In genomic region chr1:226978350-226979114, GRCh38 we compare ENCODE assay signal across 18 cellular contexts. TPM values are rescaled to one million over a fixed set of nuclear protein-coding genes. Genes with fewer than 3 reads are reported as not detected.
DNase-seq lines count a peak whose midpoint lies in the region; ATAC-seq and TF ChIP-seq lines count a peak whose summit lies in the region.
"Had no signal": no experiment of that assay in that cellular context is flagged by ENCODE, and none has a peak within 500 bp of the region (broad histone marks: within the 10 kb centered on the region; RNA-seq: fewer than 3 reads in every experiment).

No MANE protein-coding gene starts in this region.

- H3K4me1 Mint-ChIP-seq in stimulated activated naive CD8-positive, alpha-beta T cell treated with anti-CD3 and anti-CD28 coated beads, Interleukin-15, amount 100 ng/mL, for 72 hours: no peaks in the 10 kb centered on the region
- H3K4me1 Mint-ChIP-seq: B cell; CD4-positive, CD25-positive, alpha-beta regulatory T cell; IgD-negative memory B cell had no signal

- H3K4me3 ChIP-seq in dorsolateral prefrontal cortex (no peak overlapping the region), sigmoid colon (no peak overlapping the region), gastroesophageal sphincter (no peak overlapping the region)

- peak overlapping the region in 38 of 59 donors; percentile 44 to 91 (median 80) for H3K27ac ChIP-seq in dorsolateral prefrontal cortex
- H3K27ac ChIP-seq in sigmoid colon: no peak overlapping the region
- no peak overlapping the region for H3K27ac ChIP-seq in gastroesophageal sphincter

- H3K27me3 Mint-ChIP-seq in stimulated activated naive CD8-positive, alpha-beta T cell treated with anti-CD3 and anti-CD28 coated beads, Interleukin-15, amount 100 ng/mL, for 72 hours: no peaks in the 10 kb centered on the region
- H3K27me3 Mint-ChIP-seq: B cell; CD4-positive, CD25-positive, alpha-beta regulatory T cell; IgD-negative memory B cell had no signal

- no peak for TF ChIP-seq CTCF in dorsolateral prefrontal cortex (IDR thresholded peaks at IDR 0.05 in 54 of 56, conservative IDR thresholded peaks at IDR 0.05 in 2 of 56; ENCODE audit: low read depth in 1 of 56, partially characterized antibody in 56 of 56)
- no peak for TF ChIP-seq CTCF in sigmoid colon (IDR thresholded peaks at IDR 0.05)
- TF ChIP-seq CTCF in gastroesophageal sphincter (IDR thresholded peaks at IDR 0.05): no peak

- no peaks in the 10 kb centered on the region for H3K9me3 Mint-ChIP-seq in stimulated activated naive CD8-positive, alpha-beta T cell treated with anti-CD3 and anti-CD28 coated beads, Interleukin-15, amount 100 ng/mL, for 72 hours
- H3K9me3 Mint-ChIP-seq: IgD-negative memory B cell had no signal

- H3K27me3 ChIP-seq in dorsolateral prefrontal cortex: no peaks in the 10 kb centered on the region
- H3K27me3 ChIP-seq in sigmoid colon: no peaks in the 10 kb centered on the region
- no peaks in the 10 kb centered on the region for H3K27me3 ChIP-seq in gastroesophageal sphincter

- H3K36me3 ChIP-seq in sigmoid colon: peaks cover 19 to 63% (median 34%) of the 10 kb centered on the region in 4 donors
- peaks cover 0 to 71% of the 10 kb centered on the region in 2 donors for H3K36me3 ChIP-seq in gastroesophageal sphincter

- no peak overlapping the region for H3K4me3 Mint-ChIP-seq in stimulated activated naive CD8-positive, alpha-beta T cell treated with anti-CD3 and anti-CD28 coated beads, Interleukin-15, amount 100 ng/mL, for 72 hours
- H3K4me3 Mint-ChIP-seq: B cell; CD4-positive, CD25-positive, alpha-beta regulatory T cell; IgD-negative memory B cell had no signal

- peak overlapping the region in 1 of 2 donors; percentile 15 for H3K27ac Mint-ChIP-seq in stimulated activated naive CD8-positive, alpha-beta T cell treated with anti-CD3 and anti-CD28 coated beads, Interleukin-15, amount 100 ng/mL, for 72 hours
- H3K27ac Mint-ChIP-seq: B cell; CD4-positive, CD25-positive, alpha-beta regulatory T cell; IgD-negative memory B cell had no signal

- H3K9me3 ChIP-seq in sigmoid colon (no peaks in the 10 kb centered on the region), gastroesophageal sphincter (no peaks in the 10 kb centered on the region)
- H3K9me3 ChIP-seq: Caco-2 had no signal

- WGBS in sigmoid colon, 2 donors: 86 to 88% methylated on average over 7 to 12 of the region's 12 CpGs
- 92 to 96% methylated on average over 4 to 9 of the region's 12 CpGs for WGBS in gastroesophageal sphincter (ENCODE audit: low coverage in 1 of 2), 2 donors

- TF ChIP-seq POLR2A in sigmoid colon (IDR thresholded peaks at IDR 0.05) (no peak), gastroesophageal sphincter (IDR thresholded peaks at IDR 0.05) (no peak)

- H3K4me1 ChIP-seq in sigmoid colon (peaks cover 0 to 27% (median 24%) of the 10 kb centered on the region in 4 donors), gastroesophageal sphincter (peaks cover 0 to 47% (median 21%) of the 10 kb centered on the region in 3 donors)

- intact Hi-C loops in dorsolateral prefrontal cortex (cut with DNase I): loop anchor here in 1 of 2 donors (5.0 to 10.0 kb wide), 2 partner anchors 36 to 336 kb away; partner anchors contain the start of genes CDC42BPA and COQ8A
- intact Hi-C loops in sigmoid colon (cut with DNase I): loop anchor here (10.0 kb wide), 2 partner anchors 336 to 344 kb away; partner anchors contain the start of gene CDC42BPA

- no peak for DNase-seq in stimulated activated naive CD8-positive, alpha-beta T cell treated with anti-CD3 and anti-CD28 coated beads, Interleukin-15, amount 100 ng/mL, for 72 hours
- no peak for DNase-seq in stimulated activated naive CD8-positive, alpha-beta T cell treated with anti-CD3 and anti-CD28 coated beads, Interleukin-15, Interleukin-2, amounts not matched to agents 100 U/mL and 50 U/mL, for 24 hours
- no peak for DNase-seq in dorsolateral prefrontal cortex
- DNase-seq in sigmoid colon: peak; percentile 51
- DNase-seq: Caco-2; CD4-positive, CD25-positive, alpha-beta regulatory T cell; Kasumi-1; MM.1S; NCI-H1092 treated with DMSO at 0.1 percent for 48 hours; NCI-H2081 treated with DMSO at 0.1 percent for 48 hours; NCI-H510A; NCI-H774; RPMI8226 had no signal

- TF ChIP-seq EP300 in sigmoid colon (IDR thresholded peaks at IDR 0.05) (no peak), gastroesophageal sphincter (IDR thresholded peaks at IDR 0.05) (no peak)

- ATAC-seq in stimulated activated naive CD8-positive, alpha-beta T cell treated with anti-CD3 and anti-CD28 coated beads, Interleukin-15, amount 100 ng/mL, for 72 hours: peak; percentile 23
- no peak for ATAC-seq in stimulated activated naive CD8-positive, alpha-beta T cell treated with anti-CD3 and anti-CD28 coated beads, Interleukin-15, Interleukin-2, amounts not matched to agents 100 U/mL and 50 U/mL, for 24 hours
- no peak for ATAC-seq in gastroesophageal sphincter
- ATAC-seq in HG03342 (IDR thresholded peaks at IDR 0.05; ENCODE audit: unreplicated experiment): no peak
- no peak for ATAC-seq in HG02870 (IDR thresholded peaks at IDR 0.05; ENCODE audit: unreplicated experiment)

RNA-seq across cellular contexts. Expression of gene COQ8A, which starts 38.4 kb away (rescaled TPM):
- total RNA-seq in dorsolateral prefrontal cortex (10 to 100 TPM; 27.2 to 59.8 (median 44.7) TPM), sigmoid colon (100 to 1,000 TPM in 2 of 4 donors, 10 to 100 TPM in 2; 57.8 to 129 (median 91.6) TPM), gastroesophageal sphincter (10 to 100 TPM; 53.2 to 94.0 (median 80.8) TPM)
- polyA plus RNA-seq in sigmoid colon: 10 to 100 TPM; 20.3 to 60.2 (median 20.4) TPM

Comparison
In these comparisons a context has a peak if more than half of its experiments do, and no peak if none do; other contexts are left out.
1. H3K27ac ChIP-seq: peak in dorsolateral prefrontal cortex (38 of 59); none in sigmoid colon (0 of 4) and gastroesophageal sphincter (0 of 4).